ENCODE assay signal across 2 cellular contexts in the genomic region with DNA sequence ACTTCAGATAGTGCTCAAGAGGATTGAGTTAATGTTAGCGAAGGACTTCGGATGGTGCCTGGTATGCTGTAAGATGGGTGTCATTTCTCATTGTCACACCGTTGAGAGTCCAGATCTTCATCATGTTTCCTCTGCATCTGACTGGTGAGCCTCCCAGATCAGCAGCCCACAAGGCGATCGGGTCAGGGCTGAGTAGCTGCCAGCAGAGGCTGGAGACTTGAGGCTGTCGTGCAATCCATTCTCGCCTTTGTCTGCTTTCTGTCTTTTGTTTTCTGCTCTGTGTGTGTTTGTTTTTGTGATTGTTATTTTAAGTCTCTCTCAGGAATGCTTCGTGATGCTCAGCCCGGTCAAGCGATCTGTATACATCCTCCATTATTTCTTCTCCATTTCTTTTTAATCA.
TF ChIP-seq lines count a peak whose summit lies in the region.

No MANE protein-coding gene starts in this region.

TF ChIP-seq in WTC11, 78 proteins besides CTCF, POLR2A, EP300 and RAD21 (continued from another document and continues in another):
- TF ChIP-seq, protein P1, sequence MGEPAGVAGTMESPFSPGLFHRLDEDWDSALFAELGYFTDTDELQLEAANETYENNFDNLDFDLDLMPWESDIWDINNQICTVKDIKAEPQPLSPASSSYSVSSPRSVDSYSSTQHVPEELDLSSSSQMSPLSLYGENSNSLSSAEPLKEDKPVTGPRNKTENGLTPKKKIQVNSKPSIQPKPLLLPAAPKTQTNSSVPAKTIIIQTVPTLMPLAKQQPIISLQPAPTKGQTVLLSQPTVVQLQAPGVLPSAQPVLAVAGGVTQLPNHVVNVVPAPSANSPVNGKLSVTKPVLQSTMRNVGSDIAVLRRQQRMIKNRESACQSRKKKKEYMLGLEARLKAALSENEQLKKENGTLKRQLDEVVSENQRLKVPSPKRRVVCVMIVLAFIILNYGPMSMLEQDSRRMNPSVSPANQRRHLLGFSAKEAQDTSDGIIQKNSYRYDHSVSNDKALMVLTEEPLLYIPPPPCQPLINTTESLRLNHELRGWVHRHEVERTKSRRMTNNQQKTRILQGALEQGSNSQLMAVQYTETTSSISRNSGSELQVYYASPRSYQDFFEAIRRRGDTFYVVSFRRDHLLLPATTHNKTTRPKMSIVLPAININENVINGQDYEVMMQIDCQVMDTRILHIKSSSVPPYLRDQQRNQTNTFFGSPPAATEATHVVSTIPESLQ (CRISPR knock-in tag; IDR thresholded peaks at IDR 0.05), result no peak
- TF ChIP-seq GTF2I (CRISPR knock-in tag; conservative IDR thresholded peaks at IDR 0.05) (no peak), TEAD1 (CRISPR knock-in tag; IDR thresholded peaks at IDR 0.05) (no peak), NR2C2 (CRISPR knock-in tag; IDR thresholded peaks at IDR 0.05) (no peak), FOXP1 (CRISPR knock-in tag; IDR thresholded peaks at IDR 0.05; ENCODE audit: borderline replicate concordance) (no peak), ZNF671 (CRISPR knock-in tag; IDR thresholded peaks at IDR 0.05) (no peak), ZBTB21 (CRISPR knock-in tag; IDR thresholded peaks at IDR 0.05; ENCODE audit: borderline replicate concordance) (no peak), OVOL2 (CRISPR knock-in tag; IDR thresholded peaks at IDR 0.05; ENCODE audit: borderline replicate concordance) (no peak), TP53 (CRISPR knock-in tag; IDR thresholded peaks at IDR 0.05) (no peak), ZNF423 (CRISPR knock-in tag; IDR thresholded peaks at IDR 0.05) (no peak)
- TF ChIP-seq, protein P2, sequence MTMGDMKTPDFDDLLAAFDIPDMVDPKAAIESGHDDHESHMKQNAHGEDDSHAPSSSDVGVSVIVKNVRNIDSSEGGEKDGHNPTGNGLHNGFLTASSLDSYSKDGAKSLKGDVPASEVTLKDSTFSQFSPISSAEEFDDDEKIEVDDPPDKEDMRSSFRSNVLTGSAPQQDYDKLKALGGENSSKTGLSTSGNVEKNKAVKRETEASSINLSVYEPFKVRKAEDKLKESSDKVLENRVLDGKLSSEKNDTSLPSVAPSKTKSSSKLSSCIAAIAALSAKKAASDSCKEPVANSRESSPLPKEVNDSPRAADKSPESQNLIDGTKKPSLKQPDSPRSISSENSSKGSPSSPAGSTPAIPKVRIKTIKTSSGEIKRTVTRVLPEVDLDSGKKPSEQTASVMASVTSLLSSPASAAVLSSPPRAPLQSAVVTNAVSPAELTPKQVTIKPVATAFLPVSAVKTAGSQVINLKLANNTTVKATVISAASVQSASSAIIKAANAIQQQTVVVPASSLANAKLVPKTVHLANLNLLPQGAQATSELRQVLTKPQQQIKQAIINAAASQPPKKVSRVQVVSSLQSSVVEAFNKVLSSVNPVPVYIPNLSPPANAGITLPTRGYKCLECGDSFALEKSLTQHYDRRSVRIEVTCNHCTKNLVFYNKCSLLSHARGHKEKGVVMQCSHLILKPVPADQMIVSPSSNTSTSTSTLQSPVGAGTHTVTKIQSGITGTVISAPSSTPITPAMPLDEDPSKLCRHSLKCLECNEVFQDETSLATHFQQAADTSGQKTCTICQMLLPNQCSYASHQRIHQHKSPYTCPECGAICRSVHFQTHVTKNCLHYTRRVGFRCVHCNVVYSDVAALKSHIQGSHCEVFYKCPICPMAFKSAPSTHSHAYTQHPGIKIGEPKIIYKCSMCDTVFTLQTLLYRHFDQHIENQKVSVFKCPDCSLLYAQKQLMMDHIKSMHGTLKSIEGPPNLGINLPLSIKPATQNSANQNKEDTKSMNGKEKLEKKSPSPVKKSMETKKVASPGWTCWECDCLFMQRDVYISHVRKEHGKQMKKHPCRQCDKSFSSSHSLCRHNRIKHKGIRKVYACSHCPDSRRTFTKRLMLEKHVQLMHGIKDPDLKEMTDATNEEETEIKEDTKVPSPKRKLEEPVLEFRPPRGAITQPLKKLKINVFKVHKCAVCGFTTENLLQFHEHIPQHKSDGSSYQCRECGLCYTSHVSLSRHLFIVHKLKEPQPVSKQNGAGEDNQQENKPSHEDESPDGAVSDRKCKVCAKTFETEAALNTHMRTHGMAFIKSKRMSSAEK (CRISPR knock-in tag; IDR thresholded peaks at IDR 0.05; ENCODE audit: borderline replicate concordance), result no peak
- TF ChIP-seq, protein P3, sequence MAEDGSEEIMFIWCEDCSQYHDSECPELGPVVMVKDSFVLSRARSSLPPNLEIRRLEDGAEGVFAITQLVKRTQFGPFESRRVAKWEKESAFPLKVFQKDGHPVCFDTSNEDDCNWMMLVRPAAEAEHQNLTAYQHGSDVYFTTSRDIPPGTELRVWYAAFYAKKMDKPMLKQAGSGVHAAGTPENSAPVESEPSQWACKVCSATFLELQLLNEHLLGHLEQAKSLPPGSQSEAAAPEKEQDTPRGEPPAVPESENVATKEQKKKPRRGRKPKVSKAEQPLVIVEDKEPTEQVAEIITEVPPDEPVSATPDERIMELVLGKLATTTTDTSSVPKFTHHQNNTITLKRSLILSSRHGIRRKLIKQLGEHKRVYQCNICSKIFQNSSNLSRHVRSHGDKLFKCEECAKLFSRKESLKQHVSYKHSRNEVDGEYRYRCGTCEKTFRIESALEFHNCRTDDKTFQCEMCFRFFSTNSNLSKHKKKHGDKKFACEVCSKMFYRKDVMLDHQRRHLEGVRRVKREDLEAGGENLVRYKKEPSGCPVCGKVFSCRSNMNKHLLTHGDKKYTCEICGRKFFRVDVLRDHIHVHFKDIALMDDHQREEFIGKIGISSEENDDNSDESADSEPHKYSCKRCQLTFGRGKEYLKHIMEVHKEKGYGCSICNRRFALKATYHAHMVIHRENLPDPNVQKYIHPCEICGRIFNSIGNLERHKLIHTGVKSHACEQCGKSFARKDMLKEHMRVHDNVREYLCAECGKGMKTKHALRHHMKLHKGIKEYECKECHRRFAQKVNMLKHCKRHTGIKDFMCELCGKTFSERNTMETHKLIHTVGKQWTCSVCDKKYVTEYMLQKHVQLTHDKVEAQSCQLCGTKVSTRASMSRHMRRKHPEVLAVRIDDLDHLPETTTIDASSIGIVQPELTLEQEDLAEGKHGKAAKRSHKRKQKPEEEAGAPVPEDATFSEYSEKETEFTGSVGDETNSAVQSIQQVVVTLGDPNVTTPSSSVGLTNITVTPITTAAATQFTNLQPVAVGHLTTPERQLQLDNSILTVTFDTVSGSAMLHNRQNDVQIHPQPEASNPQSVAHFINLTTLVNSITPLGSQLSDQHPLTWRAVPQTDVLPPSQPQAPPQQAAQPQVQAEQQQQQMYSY (CRISPR knock-in tag; IDR thresholded peaks at IDR 0.05), result no peak
- TF ChIP-seq, protein P4, sequence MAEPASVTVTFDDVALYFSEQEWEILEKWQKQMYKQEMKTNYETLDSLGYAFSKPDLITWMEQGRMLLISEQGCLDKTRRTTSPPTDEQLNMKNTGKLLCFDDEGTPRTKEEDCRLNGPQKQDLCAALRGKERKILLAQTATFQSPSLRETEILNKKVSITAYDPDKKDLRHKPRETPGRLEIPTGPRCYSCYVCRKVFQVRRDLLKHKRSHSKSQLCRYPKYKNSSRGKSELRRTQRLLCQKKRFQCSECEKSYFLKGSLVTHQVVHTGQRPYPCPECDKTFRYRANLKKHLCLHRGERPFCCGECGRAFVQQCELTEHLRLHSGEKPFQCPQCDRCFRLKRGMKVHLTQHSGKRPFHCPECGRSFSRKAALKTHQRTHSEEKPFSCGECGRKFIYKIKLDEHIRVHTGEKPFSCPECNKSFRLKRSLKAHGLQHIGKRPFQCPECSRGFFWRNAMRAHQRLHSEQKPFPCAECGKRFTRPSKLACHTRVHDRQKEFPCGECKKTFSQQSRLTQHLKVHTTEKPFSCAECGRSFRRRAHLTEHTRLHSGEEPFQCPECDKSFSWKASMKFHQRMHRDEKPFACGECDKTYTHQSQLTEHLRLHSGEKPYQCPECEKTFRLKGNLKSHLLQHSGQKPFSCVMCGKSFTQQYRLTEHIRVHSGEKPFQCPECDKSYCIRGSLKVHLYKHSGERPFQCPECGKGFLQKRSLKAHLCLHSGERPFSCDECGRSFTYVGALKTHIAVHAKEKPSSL (CRISPR knock-in tag; conservative IDR thresholded peaks at IDR 0.05), result no peak

TF ChIP-seq in HepG2, 621 proteins besides CTCF, POLR2A, EP300 and RAD21 (continued from another document):
- TF ChIP-seq, protein P5, sequence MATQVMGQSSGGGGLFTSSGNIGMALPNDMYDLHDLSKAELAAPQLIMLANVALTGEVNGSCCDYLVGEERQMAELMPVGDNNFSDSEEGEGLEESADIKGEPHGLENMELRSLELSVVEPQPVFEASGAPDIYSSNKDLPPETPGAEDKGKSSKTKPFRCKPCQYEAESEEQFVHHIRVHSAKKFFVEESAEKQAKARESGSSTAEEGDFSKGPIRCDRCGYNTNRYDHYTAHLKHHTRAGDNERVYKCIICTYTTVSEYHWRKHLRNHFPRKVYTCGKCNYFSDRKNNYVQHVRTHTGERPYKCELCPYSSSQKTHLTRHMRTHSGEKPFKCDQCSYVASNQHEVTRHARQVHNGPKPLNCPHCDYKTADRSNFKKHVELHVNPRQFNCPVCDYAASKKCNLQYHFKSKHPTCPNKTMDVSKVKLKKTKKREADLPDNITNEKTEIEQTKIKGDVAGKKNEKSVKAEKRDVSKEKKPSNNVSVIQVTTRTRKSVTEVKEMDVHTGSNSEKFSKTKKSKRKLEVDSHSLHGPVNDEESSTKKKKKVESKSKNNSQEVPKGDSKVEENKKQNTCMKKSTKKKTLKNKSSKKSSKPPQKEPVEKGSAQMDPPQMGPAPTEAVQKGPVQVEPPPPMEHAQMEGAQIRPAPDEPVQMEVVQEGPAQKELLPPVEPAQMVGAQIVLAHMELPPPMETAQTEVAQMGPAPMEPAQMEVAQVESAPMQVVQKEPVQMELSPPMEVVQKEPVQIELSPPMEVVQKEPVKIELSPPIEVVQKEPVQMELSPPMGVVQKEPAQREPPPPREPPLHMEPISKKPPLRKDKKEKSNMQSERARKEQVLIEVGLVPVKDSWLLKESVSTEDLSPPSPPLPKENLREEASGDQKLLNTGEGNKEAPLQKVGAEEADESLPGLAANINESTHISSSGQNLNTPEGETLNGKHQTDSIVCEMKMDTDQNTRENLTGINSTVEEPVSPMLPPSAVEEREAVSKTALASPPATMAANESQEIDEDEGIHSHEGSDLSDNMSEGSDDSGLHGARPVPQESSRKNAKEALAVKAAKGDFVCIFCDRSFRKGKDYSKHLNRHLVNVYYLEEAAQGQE (IDR thresholded peaks at IDR 0.05; ENCODE audit: borderline replicate concordance in 1 of 2, low read depth in 1 of 2, low read length in 2 of 2), result no peak
- TF ChIP-seq, protein P6, sequence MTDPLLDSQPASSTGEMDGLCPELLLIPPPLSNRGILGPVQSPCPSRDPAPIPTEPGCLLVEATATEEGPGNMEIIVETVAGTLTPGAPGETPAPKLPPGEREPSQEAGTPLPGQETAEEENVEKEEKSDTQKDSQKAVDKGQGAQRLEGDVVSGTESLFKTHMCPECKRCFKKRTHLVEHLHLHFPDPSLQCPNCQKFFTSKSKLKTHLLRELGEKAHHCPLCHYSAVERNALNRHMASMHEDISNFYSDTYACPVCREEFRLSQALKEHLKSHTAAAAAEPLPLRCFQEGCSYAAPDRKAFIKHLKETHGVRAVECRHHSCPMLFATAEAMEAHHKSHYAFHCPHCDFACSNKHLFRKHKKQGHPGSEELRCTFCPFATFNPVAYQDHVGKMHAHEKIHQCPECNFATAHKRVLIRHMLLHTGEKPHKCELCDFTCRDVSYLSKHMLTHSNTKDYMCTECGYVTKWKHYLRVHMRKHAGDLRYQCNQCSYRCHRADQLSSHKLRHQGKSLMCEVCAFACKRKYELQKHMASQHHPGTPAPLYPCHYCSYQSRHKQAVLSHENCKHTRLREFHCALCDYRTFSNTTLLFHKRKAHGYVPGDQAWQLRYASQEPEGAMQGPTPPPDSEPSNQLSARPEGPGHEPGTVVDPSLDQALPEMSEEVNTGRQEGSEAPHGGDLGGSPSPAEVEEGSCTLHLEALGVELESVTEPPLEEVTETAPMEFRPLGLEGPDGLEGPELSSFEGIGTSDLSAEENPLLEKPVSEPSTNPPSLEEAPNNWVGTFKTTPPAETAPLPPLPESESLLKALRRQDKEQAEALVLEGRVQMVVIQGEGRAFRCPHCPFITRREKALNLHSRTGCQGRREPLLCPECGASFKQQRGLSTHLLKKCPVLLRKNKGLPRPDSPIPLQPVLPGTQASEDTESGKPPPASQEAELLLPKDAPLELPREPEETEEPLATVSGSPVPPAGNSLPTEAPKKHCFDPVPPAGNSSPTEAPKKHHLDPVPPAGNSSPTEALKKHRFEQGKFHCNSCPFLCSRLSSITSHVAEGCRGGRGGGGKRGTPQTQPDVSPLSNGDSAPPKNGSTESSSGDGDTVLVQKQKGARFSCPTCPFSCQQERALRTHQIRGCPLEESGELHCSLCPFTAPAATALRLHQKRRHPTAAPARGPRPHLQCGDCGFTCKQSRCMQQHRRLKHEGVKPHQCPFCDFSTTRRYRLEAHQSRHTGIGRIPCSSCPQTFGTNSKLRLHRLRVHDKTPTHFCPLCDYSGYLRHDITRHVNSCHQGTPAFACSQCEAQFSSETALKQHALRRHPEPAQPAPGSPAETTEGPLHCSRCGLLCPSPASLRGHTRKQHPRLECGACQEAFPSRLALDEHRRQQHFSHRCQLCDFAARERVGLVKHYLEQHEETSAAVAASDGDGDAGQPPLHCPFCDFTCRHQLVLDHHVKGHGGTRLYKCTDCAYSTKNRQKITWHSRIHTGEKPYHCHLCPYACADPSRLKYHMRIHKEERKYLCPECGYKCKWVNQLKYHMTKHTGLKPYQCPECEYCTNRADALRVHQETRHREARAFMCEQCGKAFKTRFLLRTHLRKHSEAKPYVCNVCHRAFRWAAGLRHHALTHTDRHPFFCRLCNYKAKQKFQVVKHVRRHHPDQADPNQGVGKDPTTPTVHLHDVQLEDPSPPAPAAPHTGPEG (CRISPR knock-in tag; IDR thresholded peaks at IDR 0.05), result no peak
TF ChIP-seq in HepG2: peak in this region for 0.
